Comparison of ENCODE assay signal across 10 cellular contexts in genomic region chr11:17389957-17390649, GRCh38. TPM values are rescaled to one million over a fixed set of nuclear protein-coding genes. Genes with fewer than 3 reads are reported as not detected.
DNase-seq lines count a peak whose midpoint lies in the region; ATAC-seq and TF ChIP-seq lines count a peak whose summit lies in the region.
"Had no signal": no experiment of that assay in that cellular context is flagged by ENCODE, and none has a peak within 500 bp of the region (broad histone marks: within the 10 kb centered on the region; RNA-seq: fewer than 3 reads in every experiment).

No MANE protein-coding gene starts in this region.

- peaks cover 22% of the 10 kb centered on the region; the same call in 1 of the 2 replicates for H3K36me3 ChIP-seq in KOPT-K1 (ENCODE audit: insufficient read depth, low read length)
- no peaks in the 10 kb centered on the region for H3K36me3 ChIP-seq in body of pancreas (replicated peaks in 1 of 2; ENCODE audit: insufficient read depth in 1 of 2, low read depth in 2 of 2)
- H3K36me3 ChIP-seq: adrenal gland had no signal

- no peak for TF ChIP-seq CTCF in body of pancreas (IDR thresholded peaks at IDR 0.05)
- no peak for TF ChIP-seq CTCF in neural crest cell (conservative IDR thresholded peaks at IDR 0.05)

- TF ChIP-seq POLR2A in body of pancreas (IDR thresholded peaks at IDR 0.05): no peak
- no peak for TF ChIP-seq POLR2A in GM18505 (IDR thresholded peaks at IDR 0.05; ENCODE audit: borderline replicate concordance, extremely low read depth, insufficient read depth, insufficient read length)

- peaks cover 30% of the 10 kb centered on the region for H3K4me1 ChIP-seq in body of pancreas

- H3K36me3 Mint-ChIP-seq in neural crest cell (ENCODE audit: low read depth): no peaks in the 10 kb centered on the region

- H3K9me3 ChIP-seq in KOPT-K1 (ENCODE audit: insufficient read depth, low read length, poor library complexity, severe bottlenecking) (no peaks in the 10 kb centered on the region), body of pancreas (no peaks in the 10 kb centered on the region)
- H3K9me3 ChIP-seq: adrenal gland had no signal

- no peak overlapping the region for H3K27ac Mint-ChIP-seq in neural crest cell (ENCODE audit: unreplicated experiment)

- peaks cover 5% of the 10 kb centered on the region for H3K4me1 Mint-ChIP-seq in neural crest cell

- 52 to 53% methylated on average over 6 to 10 of the region's 10 CpGs for WGBS in body of pancreas, 2 donors

- H3K4me3 ChIP-seq in body of pancreas: no peak overlapping the region

- peaks cover 13% of the 10 kb centered on the region for H3K27me3 Mint-ChIP-seq in neural crest cell (ENCODE audit: low read depth)

- no peaks in the 10 kb centered on the region for H3K9me3 Mint-ChIP-seq in neural crest cell

- no peaks in the 10 kb centered on the region for H3K27me3 ChIP-seq in body of pancreas
- H3K27me3 ChIP-seq: adrenal gland had no signal

- DNase-seq in DMS79 (lab: John Stamatoyannopoulos, UW) (peak; percentile 37), body of pancreas (no peak), neural crest cell (ENCODE audit: low read depth, low spot score) (no peak)
- DNase-seq: foreskin melanocyte, HCEC 1CT had no signal

- peak overlapping the region; percentile 60 for H3K4me3 Mint-ChIP-seq in neural crest cell

- intact Hi-C loops in body of pancreas (cut with DNase I): no loop called here

- H3K27ac ChIP-seq in KOPT-K1 (ENCODE audit: low read depth, low read length, poor library complexity, severe bottlenecking) (peak overlapping the region; percentile 77), body of pancreas (peak overlapping the region; percentile 25 to 85 (median 81))

- ATAC-seq in body of pancreas (no peak), HG03196 (IDR thresholded peaks at IDR 0.05; ENCODE audit: unreplicated experiment) (no peak), GM18505 (IDR thresholded peaks at IDR 0.05; ENCODE audit: unreplicated experiment) (no peak)
- no peak for ATAC-seq in activated CD4-positive, CD25-positive, alpha-beta regulatory T cell treated with anti-CD3 and anti-CD28 coated beads, Interleukin-2, amount 50 U/mL, for 24 hours

RNA-seq across cellular contexts. Expression of gene KCNJ11, which starts 1.6 kb away (rescaled TPM):
- 10 to 100 TPM in 1 of 2 donors, 1 to 10 TPM in 1; 7.6 to 39.4 TPM for total RNA-seq in body of pancreas
- total RNA-seq in neural crest cell: 2.3 TPM in 2 replicates

RNA-seq across cellular contexts. Expression of gene NCR3LG1, which starts 38.5 kb away (rescaled TPM):
- 1 to 10 TPM in 1 of 2 donors, under 1 TPM in 1; under 0.01 to 2.6 TPM for total RNA-seq in body of pancreas
- total RNA-seq in neural crest cell: 18.8 and 20.9 TPM in 2 replicates
